8 cellular contexts compared by ENCODE assay signal in genomic region chr11:108496643-108497256, GRCh38. TPM values are rescaled to one million over a fixed set of nuclear protein-coding genes. Genes with fewer than 3 reads are reported as not detected.
DNase-seq lines count a peak whose midpoint lies in the region; ATAC-seq and TF ChIP-seq lines count a peak whose summit lies in the region.

No MANE protein-coding gene starts in this region.

- no peaks in the 10 kb centered on the region for H3K27me3 Mint-ChIP-seq in T-helper 17 cell

- H3K36me3 ChIP-seq in skeletal muscle tissue (ENCODE audit: control insufficient read depth in 3 of 3, insufficient read depth in 3 of 3, low read length in 3 of 3): no peaks in the 10 kb centered on the region

- peak overlapping the region; percentile 61 for H3K27ac ChIP-seq in foreskin keratinocyte
- H3K27ac ChIP-seq in skeletal muscle tissue (ENCODE audit: low read depth, low read length): peak overlapping the region; percentile 92

- H3K4me1 ChIP-seq in foreskin keratinocyte (peaks cover 24% of the 10 kb centered on the region), skeletal muscle tissue (ENCODE audit: control insufficient read depth in 3 of 3, insufficient read depth in 3 of 3, low read length in 3 of 3) (peaks cover 0 to 11% (median 11%) of the 10 kb centered on the region in 3 donors)

- ATAC-seq in T-helper 17 cell (no peak), foreskin keratinocyte (no peak)

- H3K9ac ChIP-seq in skeletal muscle tissue (ENCODE audit: low read depth in 1 of 3, low read length in 3 of 3): peak overlapping the region; percentile 77 to 91 (median 79)

- TF ChIP-seq CTCF in foreskin keratinocyte (conservative IDR thresholded peaks at IDR 0.05): no peak

- peak; percentile 1 for DNase-seq in DMS 273 (lab: John Stamatoyannopoulos, UW; ENCODE audit: unreplicated experiment)
- no peak for DNase-seq in DMS 273 treated with DMSO at 0.1 percent for 48 hours (lab: John Stamatoyannopoulos, UW)
- DNase-seq in T-helper 17 cell: no peak
- DNase-seq in foreskin keratinocyte: no peak
- DNase-seq in NCI-H1694 treated with DMSO at 0.1 percent for 48 hours (lab: John Stamatoyannopoulos, UW): no peak
- no peak for DNase-seq in effector CD4-positive, alpha-beta T cell
- no peak for DNase-seq in midbrain (lab: John Stamatoyannopoulos, UW)

- peak overlapping the region; percentile 71 to 86 (median 78) for H3K4me3 ChIP-seq in skeletal muscle tissue (ENCODE audit: low read length in 3 of 3)

- peak overlapping the region; percentile 97 for H3K4me3 Mint-ChIP-seq in T-helper 17 cell

- H3K27me3 ChIP-seq in foreskin keratinocyte: no peaks in the 10 kb centered on the region
- H3K27me3 ChIP-seq in skeletal muscle tissue (ENCODE audit: control insufficient read depth in 3 of 3, insufficient read depth in 3 of 3, low read length in 3 of 3): no peaks in the 10 kb centered on the region

- H3K9me3 ChIP-seq in T-helper 17 cell (ENCODE audit: control insufficient read depth, low read length, poor library complexity, severe bottlenecking): no peaks in the 10 kb centered on the region
- H3K9me3 ChIP-seq in skeletal muscle tissue (ENCODE audit: control insufficient read depth in 3 of 3, low read length in 3 of 3): no peaks in the 10 kb centered on the region

- peaks cover 18% of the 10 kb centered on the region for H3K4me1 Mint-ChIP-seq in T-helper 17 cell

- no peaks in the 10 kb centered on the region for H3K36me3 Mint-ChIP-seq in T-helper 17 cell (ENCODE audit: low read depth)

- peak overlapping the region; percentile 97 for H3K27ac Mint-ChIP-seq in T-helper 17 cell

RNA-seq across cellular contexts. Expression of gene POGLUT3, which starts 1.4 kb away (rescaled TPM):
- total RNA-seq in T-helper 17 cell (1 to 10 TPM; 5.5 to 7.7 TPM), foreskin keratinocyte (13.3 and 13.5 TPM in 2 replicates), skeletal muscle tissue (20.4 TPM)
- 4.7 and 6.4 TPM in 2 replicates for polyA plus RNA-seq in foreskin keratinocyte

RNA-seq across cellular contexts. Expression of gene C11orf65, which starts 29.4 kb away (rescaled TPM):
- 1 to 10 TPM in 1 of 2 donors, under 1 TPM in 1; 0.96 to 1.7 TPM for total RNA-seq in T-helper 17 cell
- 0.31 and 0.95 TPM in 2 replicates for total RNA-seq in foreskin keratinocyte
- polyA plus RNA-seq in foreskin keratinocyte: 0.59 and 0.71 TPM in 2 replicates
- total RNA-seq in skeletal muscle tissue: 1.0 TPM
